In the genomic region with DNA sequence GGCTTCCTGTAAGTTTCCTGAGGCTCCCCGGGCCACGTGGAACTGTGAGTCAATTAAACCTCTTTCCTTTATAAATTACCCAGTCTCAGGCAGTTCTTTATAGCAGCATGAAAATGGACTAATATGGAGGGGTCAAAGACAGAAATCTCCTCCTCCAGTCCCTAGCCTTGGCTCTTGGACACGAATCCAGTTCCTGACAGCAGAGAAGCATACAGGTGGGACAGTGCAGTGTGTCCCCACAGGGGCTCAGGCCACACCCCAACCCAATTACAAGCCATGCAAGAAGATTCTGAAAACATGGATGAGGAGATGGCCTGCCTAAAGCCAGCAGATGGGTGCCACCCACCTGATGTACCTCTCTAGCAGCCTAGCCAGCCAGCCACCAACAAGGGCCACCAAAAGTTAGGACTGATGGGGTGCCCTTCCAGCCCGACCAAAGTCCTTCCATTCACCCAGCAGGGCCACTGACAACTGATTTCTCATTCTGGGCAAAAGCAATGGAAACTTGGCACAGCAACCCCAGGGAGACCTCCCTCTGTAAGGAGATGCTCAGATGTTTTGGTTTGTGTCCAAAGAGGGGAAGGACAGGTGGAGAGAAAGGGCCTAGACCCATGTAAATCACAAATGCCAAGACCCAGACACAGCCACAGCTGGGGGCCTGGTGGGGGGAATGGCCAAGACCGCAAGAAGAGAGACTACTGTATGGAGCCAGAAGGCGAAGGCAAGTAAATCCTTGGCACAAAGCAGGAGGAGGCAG, we compare ENCODE assay signal across 18 cellular contexts. TPM values are rescaled to one million over a fixed set of nuclear protein-coding genes. Genes with fewer than 3 reads are reported as not detected.
A peak's percentile ranks its signal among the peaks of the same experiment; 100 is the strongest.
DNase-seq lines count a peak whose midpoint lies in the region; ATAC-seq and TF ChIP-seq lines count a peak whose summit lies in the region.
"Had no signal": no experiment of that assay in that cellular context is flagged by ENCODE, and none has a peak within 500 bp of the region (broad histone marks: within the 10 kb centered on the region; RNA-seq: fewer than 3 reads in every experiment).

No MANE protein-coding gene starts in this region.

- H3K27ac ChIP-seq in dorsolateral prefrontal cortex: no peak overlapping the region
- H3K27ac ChIP-seq: parathyroid adenoma had no signal

- peaks cover 0 to 54% (median 17%) of the 10 kb centered on the region in 45 donors for H3K27me3 ChIP-seq in dorsolateral prefrontal cortex

- ATAC-seq in omental fat pad (ENCODE audit: low FRiP score) (no peak), HG02852 (IDR thresholded peaks at IDR 0.05; ENCODE audit: unreplicated experiment) (no peak), HG03565 (IDR thresholded peaks at IDR 0.05; ENCODE audit: unreplicated experiment) (no peak)
- ATAC-seq: activated naive CD8-positive, alpha-beta T cell treated with anti-CD3 and anti-CD28 coated beads, Interleukin-2, amount 50 U/mL, for 24 hours had no signal

- peaks cover 0 to 14% (median 2%) of the 10 kb centered on the region in 7 donors for H3K9me3 Mint-ChIP-seq in CD14-positive monocyte
- H3K9me3 Mint-ChIP-seq: activated CD4-positive, alpha-beta T cell treated with anti-CD3 and anti-CD28 coated beads, Interleukin-2, amount 10 ng/mL, durations not matched to agents 7 days and 5 days; activated naive CD8-positive, alpha-beta T cell treated with anti-CD3 and anti-CD28 coated beads, Interleukin-2, amount 50 U/mL, for 24 hours; central memory CD8-positive, alpha-beta T cell; T-helper 2 cell treated with Interferon-gamma antibody and Interleukin-4, amounts not matched to agents 5 μg/mL and 100 μg/mL, for 36 hours had no signal

- intact Hi-C loops in CD14-positive monocyte (cut with micrococcal nuclease): no loop called here
- intact Hi-C loops in dorsolateral prefrontal cortex (cut with DNase I): no loop called here

- DNase-seq in activated CD4-positive, alpha-beta T cell treated with anti-CD3 and anti-CD28 coated beads for 48 hours: peak; percentile 1
- no peak for DNase-seq in activated CD4-positive, alpha-beta T cell treated with anti-CD3 and anti-CD28 coated beads, Interleukin-2, amount 50 U/mL, for 4 hours
- DNase-seq in CD14-positive monocyte (ENCODE audit: low spot score) (peak; percentile 31), dorsolateral prefrontal cortex (peak in 6 of 10 donors; percentile 5 to 45 (median 34)), omental fat pad (ENCODE audit: low spot score) (peak; percentile 20), SHP77 (lab: John Stamatoyannopoulos, UW) (no peak)
- DNase-seq: 8988T; activated CD4-positive, alpha-beta T cell treated with anti-CD3 and anti-CD28 coated beads, Interleukin-2, amount 10 ng/mL, durations not matched to agents 7 days and 5 days; activated naive CD8-positive, alpha-beta T cell treated with anti-CD3 and anti-CD28 coated beads, Interleukin-2, amount 50 U/mL, for 24 hours; foreskin melanocyte; mesendoderm; SHP77 treated with DMSO at 0.1 percent for 48 hours had no signal

- no peak overlapping the region for H3K27ac Mint-ChIP-seq in CD14-positive monocyte
- H3K27ac Mint-ChIP-seq: activated CD4-positive, alpha-beta T cell treated with anti-CD3 and anti-CD28 coated beads, Interleukin-2, amount 10 ng/mL, durations not matched to agents 7 days and 5 days; activated naive CD8-positive, alpha-beta T cell treated with anti-CD3 and anti-CD28 coated beads, Interleukin-2, amount 50 U/mL, for 24 hours; CD8-positive, alpha-beta memory T cell; T-helper 2 cell treated with Interferon-gamma antibody and Interleukin-4, amounts not matched to agents 5 μg/mL and 100 μg/mL, for 36 hours had no signal

- H3K27me3 Mint-ChIP-seq in CD14-positive monocyte (ENCODE audit: low read depth in 3 of 3): peaks cover 17 to 47% (median 39%) of the 10 kb centered on the region in 3 donors

- H3K36me3 Mint-ChIP-seq in CD14-positive monocyte: no peaks in the 10 kb centered on the region

- H3K4me1 Mint-ChIP-seq in CD14-positive monocyte: peaks cover 10% of the 10 kb centered on the region
- H3K4me1 Mint-ChIP-seq: activated CD4-positive, alpha-beta T cell treated with anti-CD3 and anti-CD28 coated beads, Interleukin-2, amount 10 ng/mL, durations not matched to agents 7 days and 5 days had no signal

- H3K4me3 ChIP-seq in dorsolateral prefrontal cortex: no peak overlapping the region

- TF ChIP-seq CTCF in CD14-positive monocyte (IDR thresholded peaks at IDR 0.05) (no peak), dorsolateral prefrontal cortex (IDR thresholded peaks at IDR 0.05 in 54 of 56, conservative IDR thresholded peaks at IDR 0.05 in 2 of 56; ENCODE audit: low read depth in 1 of 56, partially characterized antibody in 56 of 56) (no peak), omental fat pad (IDR thresholded peaks at IDR 0.05) (no peak)

- no peak overlapping the region for H3K4me3 Mint-ChIP-seq in CD14-positive monocyte
- H3K4me3 Mint-ChIP-seq: activated CD4-positive, alpha-beta T cell treated with anti-CD3 and anti-CD28 coated beads, Interleukin-2, amount 10 ng/mL, durations not matched to agents 7 days and 5 days; activated naive CD8-positive, alpha-beta T cell treated with anti-CD3 and anti-CD28 coated beads, Interleukin-2, amount 50 U/mL, for 24 hours; CD8-positive, alpha-beta memory T cell; central memory CD8-positive, alpha-beta T cell; T-helper 2 cell treated with Interferon-gamma antibody and Interleukin-4, amounts not matched to agents 5 μg/mL and 100 μg/mL, for 36 hours had no signal

RNA-seq across cellular contexts. Expression of a gene that starts 13.7 kb away (rescaled TPM):
- polyA plus RNA-seq in CD14-positive monocyte: not detected
- total RNA-seq in dorsolateral prefrontal cortex: 1 to 10 TPM in 66 of 120 experiments, under 1 TPM in 47, not detected in 7; 0.36 to 2.4 (median 1.1) TPM
- total RNA-seq in omental fat pad: under 1 TPM in 2 of 4 donors, not detected in 2; 0.46 to 0.50 TPM
- total RNA-seq: activated CD4-positive, alpha-beta T cell treated with anti-CD3 and anti-CD28 coated beads, Interleukin-2, amount 10 ng/mL, durations not matched to agents 7 days and 5 days; CD8-positive, alpha-beta memory T cell had no signal
- polyA plus RNA-seq: CD8-positive, alpha-beta memory T cell had no signal

RNA-seq across cellular contexts. Expression of a gene that starts 36.2 kb away (rescaled TPM):
- polyA plus RNA-seq in CD14-positive monocyte: under 1 TPM in 1 of 2 donors, not detected in 1; 0.23 TPM
- total RNA-seq in dorsolateral prefrontal cortex: 10 to 100 TPM in 6 of 120 experiments, 1 to 10 TPM in 113, under 1 TPM in 1; 0.59 to 12.7 (median 5.1) TPM
- total RNA-seq in omental fat pad: 1 to 10 TPM in 3 of 4 donors, under 1 TPM in 1; 0.65 to 9.6 (median 2.9) TPM

Comparison
In these comparisons a context has a peak if more than half of its experiments do, and no peak if none do; other contexts are left out.
1. DNase-seq: peak in activated CD4-positive, alpha-beta T cell treated with anti-CD3 and anti-CD28 coated beads for 48 hours (single experiment), CD14-positive monocyte (single experiment), dorsolateral prefrontal cortex (6 of 10) and omental fat pad (single experiment); none in activated CD4-positive, alpha-beta T cell treated with anti-CD3 and anti-CD28 coated beads, Interleukin-2, amount 50 U/mL, for 4 hours (0 of 2) and SHP77 (0 of 2).